Comparison of ENCODE assay signal across 12 cellular contexts in the genomic region with DNA sequence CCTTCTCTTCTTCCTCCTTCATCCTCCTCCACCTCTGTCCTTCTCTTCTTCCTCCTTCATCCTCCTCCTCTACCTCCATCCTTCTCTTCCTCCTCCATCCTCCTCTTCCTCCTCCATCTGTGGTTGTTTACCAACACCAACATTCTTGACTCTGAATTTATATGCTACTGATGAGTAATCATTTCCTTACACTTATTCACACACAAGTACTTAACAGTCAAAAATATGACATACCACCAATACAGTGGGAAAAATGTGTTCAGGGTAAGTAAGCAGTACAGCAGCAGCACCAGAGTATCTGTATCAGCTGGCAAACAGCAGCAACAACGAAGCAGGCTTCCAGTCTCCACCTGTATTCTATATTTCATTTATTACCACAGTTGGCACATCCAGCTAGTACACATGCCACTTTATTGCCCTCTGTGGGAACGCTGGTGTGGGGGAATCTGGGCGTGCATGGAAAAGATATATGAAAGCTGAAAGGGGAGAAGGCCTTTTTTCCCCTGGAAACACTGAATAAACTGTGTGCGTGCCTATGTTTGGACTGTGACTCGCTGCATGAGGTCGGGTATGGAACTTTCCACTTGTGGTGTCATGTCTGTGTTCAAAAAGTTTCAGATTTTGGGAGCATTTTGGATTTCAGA. TPM values are rescaled to one million over a fixed set of nuclear protein-coding genes. Genes with fewer than 3 reads are reported as not detected.
DNase-seq lines count a peak whose midpoint lies in the region; ATAC-seq and TF ChIP-seq lines count a peak whose summit lies in the region.
"Had no signal": no experiment of that assay in that cellular context is flagged by ENCODE, and none has a peak within 500 bp of the region (broad histone marks: within the 10 kb centered on the region; RNA-seq: fewer than 3 reads in every experiment).

No MANE protein-coding gene starts in this region.

- peaks cover 3% of the 10 kb centered on the region for H3F3A ChIP-seq in smooth muscle cell (ENCODE audit: low read depth)

- peak; percentile 60 for DNase-seq in activated CD4-positive, alpha-beta T cell treated with anti-CD3 and anti-CD28 coated beads for 36 hours
- no peak for DNase-seq in activated CD4-positive, alpha-beta T cell treated with anti-CD3 and anti-CD28 coated beads, Interleukin-2, amount 50 U/mL, for 1 hour
- no peak for DNase-seq in activated CD4-positive, alpha-beta T cell treated with anti-CD3 and anti-CD28 coated beads, Interleukin-2, amount 10 ng/mL, durations not matched to agents 7 days and 5 days
- DNase-seq in epithelial cell of esophagus (ENCODE audit: low read depth) (peak; percentile 41), smooth muscle cell (lab: John Stamatoyannopoulos, UW; ENCODE audit: unreplicated experiment) (no peak), NCI-H2171 treated with DMSO at 0.1 percent for 48 hours (lab: John Stamatoyannopoulos, UW) (no peak), heart left ventricle (no peak)
- DNase-seq: 8988T, gastrocnemius medialis, H9 had no signal

- H4K20me1 ChIP-seq in smooth muscle cell (ENCODE audit: low read depth): peaks cover 19% of the 10 kb centered on the region

- no peaks in the 10 kb centered on the region for H3K27me3 ChIP-seq in smooth muscle cell (ENCODE audit: low read depth)
- H3K27me3 ChIP-seq in heart left ventricle: no peaks in the 10 kb centered on the region
- H3K27me3 ChIP-seq: gastrocnemius medialis had no signal

- H3K4me3 Mint-ChIP-seq in activated CD4-positive, alpha-beta T cell treated with anti-CD3 and anti-CD28 coated beads for 36 hours: peak overlapping the region; percentile 10
- H3K4me3 Mint-ChIP-seq in activated CD4-positive, alpha-beta T cell treated with anti-CD3 and anti-CD28 coated beads, Interleukin-2, amount 10 ng/mL, durations not matched to agents 7 days and 5 days: no peak overlapping the region
- H3K4me3 Mint-ChIP-seq: H9, neural crest cell had no signal

- peaks cover 29% of the 10 kb centered on the region for H3K36me3 Mint-ChIP-seq in activated CD4-positive, alpha-beta T cell treated with anti-CD3 and anti-CD28 coated beads for 36 hours (ENCODE audit: low read depth)
- H3K36me3 Mint-ChIP-seq in activated CD4-positive, alpha-beta T cell treated with anti-CD3 and anti-CD28 coated beads, Interleukin-2, amount 10 ng/mL, durations not matched to agents 7 days and 5 days (ENCODE audit: low read depth): peaks cover 30% of the 10 kb centered on the region

- peak overlapping the region; percentile 96 for H3K27ac Mint-ChIP-seq in activated CD4-positive, alpha-beta T cell treated with anti-CD3 and anti-CD28 coated beads for 36 hours
- H3K27ac Mint-ChIP-seq in activated CD4-positive, alpha-beta T cell treated with anti-CD3 and anti-CD28 coated beads, Interleukin-2, amount 10 ng/mL, durations not matched to agents 7 days and 5 days: peak overlapping the region; percentile 65

- no peak overlapping the region for H2AFZ ChIP-seq in smooth muscle cell (ENCODE audit: low read depth)

- peaks cover 47% of the 10 kb centered on the region for H3K4me1 Mint-ChIP-seq in activated CD4-positive, alpha-beta T cell treated with anti-CD3 and anti-CD28 coated beads for 36 hours
- peaks cover 25% of the 10 kb centered on the region for H3K4me1 Mint-ChIP-seq in activated CD4-positive, alpha-beta T cell treated with anti-CD3 and anti-CD28 coated beads, Interleukin-2, amount 10 ng/mL, durations not matched to agents 7 days and 5 days

- peaks cover 10% of the 10 kb centered on the region for H3K4me1 ChIP-seq in smooth muscle cell (ENCODE audit: low read depth)
- peaks cover 0 to 16% (median 0%) of the 10 kb centered on the region in 12 donors for H3K4me1 ChIP-seq in heart left ventricle

- H3K27ac ChIP-seq in smooth muscle cell (ENCODE audit: low read depth) (peak overlapping the region; percentile 90), heart left ventricle (no peak overlapping the region)
- H3K27ac ChIP-seq: gastrocnemius medialis had no signal

- peaks cover 17% of the 10 kb centered on the region for H3K79me2 ChIP-seq in smooth muscle cell (ENCODE audit: low read depth)

- H3K36me3 ChIP-seq in smooth muscle cell (ENCODE audit: low read depth) (peaks cover 5% of the 10 kb centered on the region), heart left ventricle (peaks cover 0 to 54% (median 34%) of the 10 kb centered on the region in 9 donors)

- peak; percentile 90 for ATAC-seq in activated CD4-positive, alpha-beta T cell treated with anti-CD3 and anti-CD28 coated beads for 36 hours
- ATAC-seq in HG03280 (IDR thresholded peaks at IDR 0.05; ENCODE audit: unreplicated experiment): no peak
- ATAC-seq in heart left ventricle: no peak
- ATAC-seq: gastrocnemius medialis had no signal

- WGBS in smooth muscle cell (ENCODE audit: low lambda C conversion rate): 48% methylated on average over 6 of the region's 6 CpGs
- WGBS in heart left ventricle, 4 donors: 88 to 90% (median 89%) methylated on average over 6 of the region's 6 CpGs

- H3K4me3 ChIP-seq in epithelial cell of esophagus (ENCODE audit: low read length): no peak overlapping the region
- no peak overlapping the region for H3K4me3 ChIP-seq in smooth muscle cell
- no peak overlapping the region for H3K4me3 ChIP-seq in heart left ventricle
- H3K4me3 ChIP-seq: gastrocnemius medialis had no signal

- TF ChIP-seq POLR2A in heart left ventricle (IDR thresholded peaks at IDR 0.05): no peak

- H3K9me3 ChIP-seq in smooth muscle cell (replicated peaks; ENCODE audit: low read depth) (no peaks in the 10 kb centered on the region), heart left ventricle (no peaks in the 10 kb centered on the region)
- H3K9me3 ChIP-seq: gastrocnemius medialis had no signal

- no peaks in the 10 kb centered on the region for H3K9me3 Mint-ChIP-seq in activated CD4-positive, alpha-beta T cell treated with anti-CD3 and anti-CD28 coated beads for 36 hours (ENCODE audit: low read depth)
- no peaks in the 10 kb centered on the region for H3K9me3 Mint-ChIP-seq in activated CD4-positive, alpha-beta T cell treated with anti-CD3 and anti-CD28 coated beads, Interleukin-2, amount 10 ng/mL, durations not matched to agents 7 days and 5 days
- H3K9me3 Mint-ChIP-seq: H9, neural crest cell had no signal

- H3K4me2 ChIP-seq in smooth muscle cell: peak overlapping the region; percentile 50

- H3K27me3 Mint-ChIP-seq in activated CD4-positive, alpha-beta T cell treated with anti-CD3 and anti-CD28 coated beads for 36 hours: no peaks in the 10 kb centered on the region
- no peaks in the 10 kb centered on the region for H3K27me3 Mint-ChIP-seq in activated CD4-positive, alpha-beta T cell treated with anti-CD3 and anti-CD28 coated beads, Interleukin-2, amount 10 ng/mL, durations not matched to agents 7 days and 5 days

- CTCF ChIA-PET in activated CD4-positive, alpha-beta T cell treated with anti-CD3 and anti-CD28 coated beads for 36 hours (lab: Charles Lee): no interaction called here
- CTCF ChIA-PET in activated CD4-positive, alpha-beta T cell treated with anti-CD3 and anti-CD28 coated beads, Interleukin-2, amount 10 ng/mL, durations not matched to agents 7 days and 5 days (lab: Charles Lee): interaction anchor here (1.2 to 1.4 kb wide), 2 partner anchors 13 to 22 kb away, joined by 3 to 4 read pairs; no protein-coding TSS in a partner anchor

- POLR2A ChIA-PET in activated CD4-positive, alpha-beta T cell treated with anti-CD3 and anti-CD28 coated beads for 36 hours (lab: Charles Lee): no interaction called here
- POLR2A ChIA-PET in activated CD4-positive, alpha-beta T cell treated with anti-CD3 and anti-CD28 coated beads, Interleukin-2, amount 10 ng/mL, durations not matched to agents 7 days and 5 days (lab: Charles Lee): no interaction called here

- no peak for TF ChIP-seq CTCF in epithelial cell of esophagus (IDR thresholded peaks at IDR 0.05; ENCODE audit: insufficient read depth, low read depth, low read length, missing control alignments)
- no peak for TF ChIP-seq CTCF in smooth muscle cell (IDR thresholded peaks at IDR 0.05; ENCODE audit: borderline replicate concordance, insufficient read depth, poor library complexity, severe bottlenecking)
- no peak for TF ChIP-seq CTCF in heart left ventricle (IDR thresholded peaks at IDR 0.05)

- intact Hi-C loops in activated CD4-positive, alpha-beta T cell treated with anti-CD3 and anti-CD28 coated beads for 36 hours (cut with DNase I, micrococcal nuclease): loop anchor here in 1 of 2 experiments (2.0 kb wide), 1 partner anchor 15 kb away; a partner anchor contains a TSS
- intact Hi-C loops in heart left ventricle (cut with DNase I): no loop called here

- H3K9ac ChIP-seq in smooth muscle cell (ENCODE audit: low read depth): peak overlapping the region; percentile 63

RNA-seq across cellular contexts. Expression of a gene that starts 16.0 kb away (rescaled TPM):
- total RNA-seq in activated CD4-positive, alpha-beta T cell treated with anti-CD3 and anti-CD28 coated beads for 36 hours: 10 to 100 TPM; 43.6 to 52.8 TPM
- total RNA-seq in activated CD4-positive, alpha-beta T cell treated with anti-CD3 and anti-CD28 coated beads, Interleukin-2, amount 10 ng/mL, durations not matched to agents 7 days and 5 days: 10 to 100 TPM; 51.7 to 54.0 TPM
- total RNA-seq in smooth muscle cell: 35.1 and 44.1 TPM in 2 replicates
- polyA plus RNA-seq in smooth muscle cell: 13.8 and 18.9 TPM in 2 replicates
- 10 to 100 TPM in 2 of 9 donors, 1 to 10 TPM in 7; 5.0 to 14.0 (median 6.7) TPM for total RNA-seq in heart left ventricle
- polyA plus RNA-seq in heart left ventricle: 10 to 100 TPM in 1 of 2 donors, 1 to 10 TPM in 1; 3.5 to 13.1 TPM

RNA-seq across cellular contexts. Expression of a gene that starts 25.4 kb away (rescaled TPM):
- under 1 TPM in 1 of 2 experiments, not detected in 1; 0.11 TPM for total RNA-seq in activated CD4-positive, alpha-beta T cell treated with anti-CD3 and anti-CD28 coated beads for 36 hours
- total RNA-seq in activated CD4-positive, alpha-beta T cell treated with anti-CD3 and anti-CD28 coated beads, Interleukin-2, amount 10 ng/mL, durations not matched to agents 7 days and 5 days: under 1 TPM; 0.58 to 0.69 TPM
- total RNA-seq in smooth muscle cell (0.49 and 0.63 TPM in 2 replicates), heart left ventricle (1 to 10 TPM in 1 of 9 donors, under 1 TPM in 8; 0.11 to 1.2 (median 0.35) TPM)
- polyA plus RNA-seq in smooth muscle cell (0.11 and 0.71 TPM in 2 replicates), heart left ventricle (under 1 TPM; 0.07 to 0.11 TPM)

Comparison
In these comparisons a context has a peak if more than half of its experiments do, and no peak if none do; other contexts are left out.
1. DNase-seq: peak in activated CD4-positive, alpha-beta T cell treated with anti-CD3 and anti-CD28 coated beads for 36 hours (single experiment) and epithelial cell of esophagus (single experiment); none in activated CD4-positive, alpha-beta T cell treated with anti-CD3 and anti-CD28 coated beads, Interleukin-2, amount 50 U/mL, for 1 hour (single experiment), activated CD4-positive, alpha-beta T cell treated with anti-CD3 and anti-CD28 coated beads, Interleukin-2, amount 10 ng/mL, durations not matched to agents 7 days and 5 days (single experiment), smooth muscle cell (single experiment), NCI-H2171 treated with DMSO at 0.1 percent for 48 hours (single experiment) and heart left ventricle (0 of 5).